In the genomic region with DNA sequence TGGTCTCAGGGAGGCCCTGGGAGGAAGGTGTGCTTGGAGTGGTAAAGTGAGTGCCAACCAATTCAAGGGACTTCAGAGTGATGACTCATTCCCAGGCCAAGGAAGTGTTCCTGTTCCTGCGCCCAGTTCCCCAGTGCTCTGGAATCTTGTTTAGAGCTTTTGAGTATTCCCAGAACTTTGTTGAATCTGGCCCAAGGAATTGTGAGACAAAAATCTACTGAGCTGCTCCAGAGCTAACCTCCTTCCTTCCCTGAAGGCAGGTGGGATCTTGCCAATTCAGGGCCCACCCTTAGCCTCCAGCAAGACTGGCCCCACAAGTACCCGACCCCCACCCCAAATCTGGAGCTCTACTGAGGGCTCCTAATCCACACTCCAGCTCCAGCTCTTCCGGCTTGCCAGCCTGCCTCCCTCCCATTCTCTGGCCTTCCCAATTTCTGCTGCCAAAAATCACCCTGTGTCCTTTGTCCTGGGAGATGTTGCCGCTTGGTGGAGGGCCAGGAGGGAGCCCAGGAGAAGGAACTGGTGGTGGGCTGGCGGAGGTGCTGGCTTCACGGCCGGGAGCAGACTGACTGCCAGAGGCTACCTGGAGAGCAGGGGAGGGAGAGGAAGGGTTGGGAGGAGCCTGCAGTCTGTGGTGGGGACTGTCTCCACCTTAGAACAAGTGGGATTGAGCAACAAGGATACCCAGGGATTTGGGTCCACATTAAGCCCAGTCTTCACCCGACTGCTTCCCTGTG, we compare ENCODE assay signal across 8 cellular contexts. TPM values are rescaled to one million over a fixed set of nuclear protein-coding genes. Genes with fewer than 3 reads are reported as not detected.
DNase-seq lines count a peak whose midpoint lies in the region; ATAC-seq, FAIRE-seq and TF ChIP-seq lines count a peak whose summit lies in the region.

No MANE protein-coding gene starts in this region.

- peak; percentile 2 for TF ChIP-seq CTCF in kidney (IDR thresholded peaks at IDR 0.05; ENCODE audit: borderline replicate concordance, extremely low read depth, insufficient read depth)

- DNase-seq in EL (peak; percentile 91), NCI-H2227 treated with DMSO at 0.1 percent for 48 hours (lab: John Stamatoyannopoulos, UW) (peak; percentile 23), kidney (peak; percentile 88), NCI-H748 treated with DMSO at 0.1 percent for 48 hours (lab: John Stamatoyannopoulos, UW) (no peak), GDM1 (lab: John Stamatoyannopoulos, UW) (no peak)
- no peak for DNase-seq in stimulated activated effector memory CD8-positive, alpha-beta T cell treated with anti-CD3 and anti-CD28 coated beads, Interleukin-12 subunit alpha, Interleukin-12 subunit beta, amount 100 ng/mL, for 72 hours (ENCODE audit: low spot score in 2 of 2)

- FAIRE-seq in kidney (lab: Jason Lieb, UNC), result no peak

- H3K9ac ChIP-seq in kidney (ENCODE audit: low read length in 2 of 2), result peak overlapping the region; percentile 80 to 83

- intact Hi-C loops in kidney (cut with DNase I), result no loop called here

- H3K27ac Mint-ChIP-seq in stimulated activated effector memory CD8-positive, alpha-beta T cell treated with anti-CD3 and anti-CD28 coated beads, Interleukin-12 subunit alpha, Interleukin-12 subunit beta, amount 100 ng/mL, for 72 hours, result peak overlapping the region; percentile 96

- no peak for ATAC-seq in stimulated activated effector memory CD8-positive, alpha-beta T cell treated with anti-CD3 and anti-CD28 coated beads, Interleukin-12 subunit alpha, Interleukin-12 subunit beta, amount 100 ng/mL, for 72 hours
- no peak for ATAC-seq in GM19324 (IDR thresholded peaks at IDR 0.05; ENCODE audit: low FRiP score, unreplicated experiment)

- H3K9me3 ChIP-seq in kidney (ENCODE audit: control insufficient read depth in 1 of 2, low read length in 2 of 2), result no peaks in the 10 kb centered on the region

- H3K4me1 Mint-ChIP-seq in stimulated activated effector memory CD8-positive, alpha-beta T cell treated with anti-CD3 and anti-CD28 coated beads, Interleukin-12 subunit alpha, Interleukin-12 subunit beta, amount 100 ng/mL, for 72 hours, result peaks cover 76% of the 10 kb centered on the region

- H3K27ac ChIP-seq in cingulate gyrus (ENCODE audit: low read depth, low read length), result peak overlapping the region; percentile 94
- peak overlapping the region; percentile 97 to 99 for H3K27ac ChIP-seq in kidney (ENCODE audit: low read depth in 2 of 2, low read length in 2 of 2)

- H3K4me3 Mint-ChIP-seq in stimulated activated effector memory CD8-positive, alpha-beta T cell treated with anti-CD3 and anti-CD28 coated beads, Interleukin-12 subunit alpha, Interleukin-12 subunit beta, amount 100 ng/mL, for 72 hours, result peak overlapping the region; percentile 82

- no peaks in the 10 kb centered on the region for H3K36me3 ChIP-seq in kidney (ENCODE audit: control insufficient read depth in 1 of 2, insufficient read depth in 2 of 2, low read length in 2 of 2)

- H3K4me3 ChIP-seq in kidney (ENCODE audit: low read length in 2 of 2), result peak overlapping the region; percentile 59 to 72

- H3K9me3 Mint-ChIP-seq in stimulated activated effector memory CD8-positive, alpha-beta T cell treated with anti-CD3 and anti-CD28 coated beads, Interleukin-12 subunit alpha, Interleukin-12 subunit beta, amount 100 ng/mL, for 72 hours, result no peaks in the 10 kb centered on the region

- H3K36me3 Mint-ChIP-seq in stimulated activated effector memory CD8-positive, alpha-beta T cell treated with anti-CD3 and anti-CD28 coated beads, Interleukin-12 subunit alpha, Interleukin-12 subunit beta, amount 100 ng/mL, for 72 hours, result peaks cover 87% of the 10 kb centered on the region

- peaks cover 27 to 41% of the 10 kb centered on the region in 2 donors for H3K4me1 ChIP-seq in kidney (ENCODE audit: control insufficient read depth in 1 of 2, insufficient read depth in 1 of 2, low read depth in 1 of 2, low read length in 2 of 2)

RNA-seq across cellular contexts. Expression of gene ATN1, which starts 2.0 kb away (rescaled TPM):
- total RNA-seq in kidney, result 119 TPM
- 34.2 TPM for polyA plus RNA-seq in kidney (ENCODE audit: insufficient read depth, low read depth, low replicate concordance)

RNA-seq across cellular contexts. Expression of gene ENO2, which starts 11.3 kb away (rescaled TPM):
- 35.7 TPM for total RNA-seq in kidney
- polyA plus RNA-seq in kidney (ENCODE audit: insufficient read depth, low read depth, low replicate concordance), result 10.3 TPM

RNA-seq across cellular contexts. Expression of gene RNU7-1, which starts 17.9 kb away (rescaled TPM):
- total RNA-seq in kidney, result not detected
- polyA plus RNA-seq in kidney (ENCODE audit: insufficient read depth, low read depth, low replicate concordance), result not detected

RNA-seq across cellular contexts. Expression of gene C12orf57, which starts 18.1 kb away (rescaled TPM):
- 175 TPM for total RNA-seq in kidney
- polyA plus RNA-seq in kidney (ENCODE audit: insufficient read depth, low read depth, low replicate concordance), result 336 TPM

RNA-seq across cellular contexts. Expression of gene LRRC23, which starts 21.1 kb away (rescaled TPM):
- total RNA-seq in kidney, result 16.6 TPM
- 19.7 TPM for polyA plus RNA-seq in kidney (ENCODE audit: insufficient read depth, low read depth, low replicate concordance)

Comparison
In these comparisons a context has a peak if more than half of its experiments do, and no peak if none do; other contexts are left out.
1. DNase-seq: peak in EL (single experiment), NCI-H2227 treated with DMSO at 0.1 percent for 48 hours (single experiment) and kidney (single experiment); none in stimulated activated effector memory CD8-positive, alpha-beta T cell treated with anti-CD3 and anti-CD28 coated beads, Interleukin-12 subunit alpha, Interleukin-12 subunit beta, amount 100 ng/mL, for 72 hours (0 of 2), NCI-H748 treated with DMSO at 0.1 percent for 48 hours (single experiment) and GDM1 (single experiment).